ENCODE assay signal across 8 cellular contexts in genomic region chr2:158753561-158754302, GRCh38. TPM values are rescaled to one million over a fixed set of nuclear protein-coding genes. Genes with fewer than 3 reads are reported as not detected.
DNase-seq lines count a peak whose midpoint lies in the region; ATAC-seq, FAIRE-seq and TF ChIP-seq lines count a peak whose summit lies in the region.

No MANE protein-coding gene starts in this region.

- FAIRE-seq in bronchial epithelial cell (lab: Jason Lieb, UNC) (no peak), keratinocyte (lab: Jason Lieb, UNC) (peak; percentile 67)

- TF ChIP-seq CTCF in Panc1 (IDR thresholded peaks at IDR 0.05) (peak; percentile 93), bronchial epithelial cell (IDR thresholded peaks at IDR 0.05; ENCODE audit: insufficient read depth, low read length, severe bottlenecking) (peak; percentile 81), keratinocyte (optimal IDR thresholded peaks at IDR 0.05 in 1 of 3, IDR thresholded peaks at IDR 0.05 in 1 of 3, conservative IDR thresholded peaks at IDR 0.05 in 1 of 3; ENCODE audit: extremely low read depth in 1 of 3, insufficient read depth in 2 of 3, low read length in 3 of 3) (peak; percentile 74 to 89 (median 88))

- no peak overlapping the region for H3K27ac ChIP-seq in Panc1 (ENCODE audit: low read length)
- H3K27ac ChIP-seq in keratinocyte (ENCODE audit: control insufficient read depth, insufficient read depth, low read length), result no peak overlapping the region

- intact Hi-C loops in Panc1 (cut with micrococcal nuclease; ENCODE audit: unreplicated experiment), result loop anchor here (5.0 kb wide), 1 partner anchor 576 kb away; no protein-coding TSS in a partner anchor

- H3K4me1 ChIP-seq in Panc1 (ENCODE audit: control insufficient read depth, insufficient read depth, low read length), result no peaks in the 10 kb centered on the region
- peaks cover 11% of the 10 kb centered on the region for H3K4me1 ChIP-seq in keratinocyte (ENCODE audit: control insufficient read depth, extremely low read depth, insufficient read depth, low read length)

- no peak overlapping the region for H3K4me3 ChIP-seq in Panc1 (ENCODE audit: low read depth in 2 of 2, low read length in 2 of 2)
- no peak overlapping the region for H3K4me3 ChIP-seq in bronchial epithelial cell (ENCODE audit: low read depth, low read length)
- H3K4me3 ChIP-seq in keratinocyte (ENCODE audit: control insufficient read depth in 2 of 3, extremely low read depth in 1 of 3, insufficient read depth in 2 of 3, low read depth in 1 of 3, low read length in 3 of 3), result no peak overlapping the region

- H3K36me3 ChIP-seq in Panc1 (ENCODE audit: control insufficient read depth, insufficient read depth, low read length) (no peaks in the 10 kb centered on the region), bronchial epithelial cell (ENCODE audit: control insufficient read depth, insufficient read depth, low read length) (no peaks in the 10 kb centered on the region), keratinocyte (ENCODE audit: control insufficient read depth in 2 of 2, extremely low read depth in 1 of 2, insufficient read depth in 2 of 2, low read length in 2 of 2) (no peaks in the 10 kb centered on the region)

- H3K27me3 Mint-ChIP-seq in activated T-cell treated with anti-CD3 and anti-CD28 coated beads, Interleukin-2, amount 50 U/mL, for 72 hours (ENCODE audit: low read depth), result peaks cover 28% of the 10 kb centered on the region

- H3K36me3 Mint-ChIP-seq in activated T-cell treated with anti-CD3 and anti-CD28 coated beads, Interleukin-2, amount 50 U/mL, for 72 hours (ENCODE audit: insufficient read depth in 2 of 2), result no peaks in the 10 kb centered on the region
- H3K36me3 Mint-ChIP-seq in stimulated activated effector memory CD8-positive, alpha-beta T cell treated with anti-CD3 and anti-CD28 coated beads, Interleukin-12 subunit alpha, Interleukin-12 subunit beta, amount 100 ng/mL, for 72 hours, result no peaks in the 10 kb centered on the region

- no TSS peak for BruUV-seq in Panc1 (replicated peaks; lab: Mats Ljungman, UMichigan)

- H2AFZ ChIP-seq in keratinocyte (ENCODE audit: control insufficient read depth, low read length), result peak overlapping the region; percentile 41

- no peaks in the 10 kb centered on the region for H3K79me2 ChIP-seq in keratinocyte (ENCODE audit: control insufficient read depth, insufficient read depth, low read length)

- no peak overlapping the region for H3K9ac ChIP-seq in keratinocyte (ENCODE audit: control insufficient read depth, extremely low read depth, insufficient read depth, low read length)

- peak in 1 of 2 donors; percentile 55 for ATAC-seq in activated T-cell treated with anti-CD3 and anti-CD28 coated beads, Interleukin-2, amount 50 U/mL, for 72 hours (replicated peaks in 1 of 2)
- ATAC-seq in GM21619 (IDR thresholded peaks at IDR 0.05; ENCODE audit: unreplicated experiment) (peak; percentile 94), Panc1 (peak; percentile 94)
- peak; percentile 58 for ATAC-seq in stimulated activated effector memory CD8-positive, alpha-beta T cell treated with anti-CD3 and anti-CD28 coated beads, Interleukin-12 subunit alpha, Interleukin-12 subunit beta, amount 100 ng/mL, for 72 hours

- dilution Hi-C loops in keratinocyte (cut with MboI; ENCODE audit: extremely low pct_ligation_motif_present, low sequenced_read_pairs), result no loop called here

- no peak overlapping the region for H3K27ac Mint-ChIP-seq in activated T-cell treated with anti-CD3 and anti-CD28 coated beads, Interleukin-2, amount 50 U/mL, for 72 hours
- H3K27ac Mint-ChIP-seq in stimulated activated effector memory CD8-positive, alpha-beta T cell treated with anti-CD3 and anti-CD28 coated beads, Interleukin-12 subunit alpha, Interleukin-12 subunit beta, amount 100 ng/mL, for 72 hours, result no peak overlapping the region

- H3K4me1 Mint-ChIP-seq in activated T-cell treated with anti-CD3 and anti-CD28 coated beads, Interleukin-2, amount 50 U/mL, for 72 hours (ENCODE audit: low read depth), result peaks cover 7% of the 10 kb centered on the region
- no peaks in the 10 kb centered on the region for H3K4me1 Mint-ChIP-seq in stimulated activated effector memory CD8-positive, alpha-beta T cell treated with anti-CD3 and anti-CD28 coated beads, Interleukin-12 subunit alpha, Interleukin-12 subunit beta, amount 100 ng/mL, for 72 hours

- peak; percentile 12 to 28 for DNase-seq in activated T-cell treated with anti-CD3 and anti-CD28 coated beads, Interleukin-2, amount 50 U/mL, for 72 hours
- no peak for DNase-seq in activated T-cell treated with anti-CD3 and anti-CD28 coated beads for 4 hours
- peak; percentile 57 for DNase-seq in HuH-7 (ENCODE audit: low spot score)
- peak; percentile 63 for DNase-seq in Panc1 (ENCODE audit: low read depth, low spot score)
- DNase-seq in bronchial epithelial cell (ENCODE audit: low read depth), result peak; percentile 70
- DNase-seq in keratinocyte (ENCODE audit: low read depth, low spot score), result peak; percentile 46
- DNase-seq in stimulated activated effector memory CD8-positive, alpha-beta T cell treated with anti-CD3 and anti-CD28 coated beads, Interleukin-12 subunit alpha, Interleukin-12 subunit beta, amount 100 ng/mL, for 72 hours (ENCODE audit: low spot score in 2 of 2), result no peak

- H3K9me3 ChIP-seq in Panc1 (ENCODE audit: control insufficient read depth, insufficient read depth, low read depth, low read length) (no peaks in the 10 kb centered on the region), keratinocyte (ENCODE audit: control insufficient read depth, low read depth, low read length) (no peaks in the 10 kb centered on the region)

- in situ Hi-C loops in Panc1 (cut with HindIII; ENCODE audit: low pct_unique_long_range_greater_than_20kb, low sequenced_read_pairs), result no loop called here

- peak overlapping the region; percentile 49 for H3K4me2 ChIP-seq in keratinocyte (ENCODE audit: control insufficient read depth, extremely low read depth, insufficient read depth, low read depth, low read length)

- H3K27me3 ChIP-seq in Panc1 (ENCODE audit: control insufficient read depth, insufficient read depth, low read length) (peaks cover 8% of the 10 kb centered on the region), bronchial epithelial cell (ENCODE audit: control insufficient read depth, insufficient read depth, low read length) (no peaks in the 10 kb centered on the region), keratinocyte (ENCODE audit: control insufficient read depth, extremely low read depth, insufficient read depth, low read length) (no peaks in the 10 kb centered on the region)

- no peaks in the 10 kb centered on the region for H3K9me1 ChIP-seq in keratinocyte (ENCODE audit: control insufficient read depth, extremely low read depth, insufficient read depth, low read length)

- POLR2A ChIA-PET in Panc1 (lab: Charles Lee), result no interaction called here

- CTCF ChIA-PET in Panc1 (lab: Charles Lee), result interaction anchor here (0.8 to 2.3 kb wide), 4 partner anchors 8 to 730 kb away, joined by 3 to 12 read pairs (median 8); no protein-coding TSS in a partner anchor

- no peaks in the 10 kb centered on the region for H3K9me3 Mint-ChIP-seq in activated T-cell treated with anti-CD3 and anti-CD28 coated beads, Interleukin-2, amount 50 U/mL, for 72 hours
- no peaks in the 10 kb centered on the region for H3K9me3 Mint-ChIP-seq in stimulated activated effector memory CD8-positive, alpha-beta T cell treated with anti-CD3 and anti-CD28 coated beads, Interleukin-12 subunit alpha, Interleukin-12 subunit beta, amount 100 ng/mL, for 72 hours

- H4K20me1 ChIP-seq in keratinocyte (ENCODE audit: control insufficient read depth, extremely low read depth, insufficient read depth, low read length), result no peaks in the 10 kb centered on the region

- H3K4me3 Mint-ChIP-seq in activated T-cell treated with anti-CD3 and anti-CD28 coated beads, Interleukin-2, amount 50 U/mL, for 72 hours, result no peak overlapping the region
- no peak overlapping the region for H3K4me3 Mint-ChIP-seq in stimulated activated effector memory CD8-positive, alpha-beta T cell treated with anti-CD3 and anti-CD28 coated beads, Interleukin-12 subunit alpha, Interleukin-12 subunit beta, amount 100 ng/mL, for 72 hours

RNA-seq across cellular contexts. Expression of gene DAPL1, which starts 41.4 kb away (rescaled TPM):
- not detected for total RNA-seq in activated T-cell treated with anti-CD3 and anti-CD28 coated beads, Interleukin-2, amount 50 U/mL, for 72 hours
- not detected for total RNA-seq in Panc1 (2021; ENCODE audit: unreplicated experiment)
- not detected for polyA plus RNA-seq in Panc1 (2012; ENCODE audit: insufficient read length)
- 1.0 TPM in 1 of 2 replicates, not detected in the other for total RNA-seq in bronchial epithelial cell
- polyA plus RNA-seq in keratinocyte, result 1.1 to 5.9 TPM (median 4.8 TPM) in 3 replicates
- polyA plus RNA-seq in keratinocyte (2011; ENCODE audit: low read depth), result 4.4 TPM
- 3.6 TPM in 2 replicates for polyA plus RNA-seq in keratinocyte (2011; cell fraction: cytosol; rRNA removed)
- polyA plus RNA-seq in keratinocyte (2011; cell fraction: nucleus; rRNA removed), result 1.2 and 1.8 TPM in 2 replicates
- polyA plus RNA-seq in keratinocyte (2012; ENCODE audit: low replicate concordance), result 1.2 and 42.0 TPM in 2 replicates
- 1.9 TPM in 1 of 3 replicates, not detected in the others for polyA minus RNA-seq in keratinocyte
- polyA minus RNA-seq in keratinocyte (2011; cell fraction: cytosol; rRNA and poly(A)+ RNA removed), result not detected
- not detected in 2 replicates for polyA minus RNA-seq in keratinocyte (2011; cell fraction: nucleus; rRNA and poly(A)+ RNA removed)

Comparison
In these comparisons a context has a peak if more than half of its experiments do, and no peak if none do; other contexts are left out.
1. DNase-seq: peak in activated T-cell treated with anti-CD3 and anti-CD28 coated beads, Interleukin-2, amount 50 U/mL, for 72 hours (2 of 2), HuH-7 (single experiment), Panc1 (single experiment), bronchial epithelial cell (single experiment) and keratinocyte (single experiment); none in activated T-cell treated with anti-CD3 and anti-CD28 coated beads for 4 hours (single experiment) and stimulated activated effector memory CD8-positive, alpha-beta T cell treated with anti-CD3 and anti-CD28 coated beads, Interleukin-12 subunit alpha, Interleukin-12 subunit beta, amount 100 ng/mL, for 72 hours (0 of 2).
2. Peak in every context shown above with its lines, with median percentiles within 50 percentile points of each other: CTCF ChIP-seq.